In genomic region chr14:36284971-36285595, GRCh38 we compare ENCODE assay signal across 31 cellular contexts.
"Had no signal": no experiment of that assay in that cellular context is flagged by ENCODE, and none has a peak within 500 bp of the region (broad histone marks: within the 10 kb centered on the region; RNA-seq: fewer than 3 reads in every experiment).

No MANE protein-coding gene starts in this region.

- H3K9me3 ChIP-seq: adrenal gland, body of pancreas, colonic mucosa had no signal

- H3K36me3 ChIP-seq: adrenal gland, cardiac muscle cell, colonic mucosa had no signal

- H3K27me3 ChIP-seq: adrenal gland, body of pancreas, cardiac muscle cell, colonic mucosa had no signal

- H3K27ac ChIP-seq: adrenal gland, body of pancreas, cardiac muscle cell, colonic mucosa, epithelial cell of prostate had no signal

- FAIRE-seq: endometrium, endothelial cell of umbilical vein, frontal cortex had no signal

- DNase-seq: activated CD4-positive, alpha-beta memory T cell treated with anti-CD3 and anti-CD28 coated beads for 36 hours; activated CD4-positive, alpha-beta T cell treated with anti-CD3 and anti-CD28 coated beads for 36 hours; activated CD4-positive, alpha-beta T cell treated with anti-CD3 and anti-CD28 coated beads, Interleukin-2, amount 10 ng/mL, durations not matched to agents 24 days and 14 days; activated CD4-positive, CD25-positive, alpha-beta regulatory T cell; activated CD4-positive, CD25-positive, alpha-beta regulatory T cell treated with anti-CD3 and anti-CD28 coated beads, Interleukin-2, amount 50 U/mL, for 72 hours; activated CD8-positive, alpha-beta memory T cell treated with anti-CD3 and anti-CD28 coated beads, Interleukin-2, amount 10 ng/mL, durations not matched to agents 7 days and 5 days; activated CD8-positive, alpha-beta memory T cell treated with anti-CD3 and anti-CD28 coated beads, Interleukin-2, amount 50 U/mL, for 4 hours; activated CD8-positive, alpha-beta T cell treated with anti-CD3 and anti-CD28 coated beads, Interleukin-2, amount 10 ng/mL, durations not matched to agents 7 days and 5 days; activated effector memory CD4-positive, alpha-beta T cell treated with anti-CD3 and anti-CD28 coated beads, Interleukin-2, amount 50 U/mL, for 16 hours; activated naive CD4-positive, alpha-beta T cell treated with anti-CD3 and anti-CD28 coated beads for 36 hours; activated naive CD8-positive, alpha-beta T cell treated with anti-CD3 and anti-CD28 coated beads for 36 hours; activated naive CD8-positive, alpha-beta T cell treated with anti-CD3 and anti-CD28 coated beads, Interleukin-2, amount 50 U/mL, for 24 hours; activated T-cell treated with anti-CD3 and anti-CD28 coated beads, Interleukin-2, amount 50 U/mL, for 1 hour; activated T-cell treated with anti-CD3 and anti-CD28 coated beads, Interleukin-2, amount 50 U/mL, for 48 hours; adrenal gland; amygdala; aorta; body of pancreas; central memory CD4-positive, alpha-beta T cell; cerebellar nuclear complex; colonic mucosa; effector CD8-positive, alpha-beta T cell; foreskin fibroblast; head of caudate nucleus; hippocampal formation; T1000 had no signal

- H3K4me3 ChIP-seq: adrenal gland, body of pancreas, cardiac muscle cell, colonic mucosa had no signal

- H3K4me1 ChIP-seq: adrenal gland, body of pancreas, colonic mucosa had no signal

- ATAC-seq: activated CD4-positive, alpha-beta T cell treated with anti-CD3 and anti-CD28 coated beads for 36 hours; activated CD8-positive, alpha-beta memory T cell treated with anti-CD3 and anti-CD28 coated beads, Interleukin-2, amount 10 ng/mL, durations not matched to agents 7 days and 5 days; activated CD8-positive, alpha-beta T cell treated with anti-CD3 and anti-CD28 coated beads, Interleukin-2, amount 10 ng/mL, durations not matched to agents 7 days and 5 days; activated naive CD8-positive, alpha-beta T cell treated with anti-CD3 and anti-CD28 coated beads, Interleukin-2, amount 50 U/mL, for 24 hours; body of pancreas had no signal
